Comparison of ENCODE assay signal across 9 cellular contexts in genomic region chr20:51768759-51769517, GRCh38. TPM values are rescaled to one million over a fixed set of nuclear protein-coding genes. Genes with fewer than 3 reads are reported as not detected.
DNase-seq lines count a peak whose midpoint lies in the region; ATAC-seq lines count a peak whose summit lies in the region.
"Had no signal": no experiment of that assay in that cellular context is flagged by ENCODE, and none has a peak within 500 bp of the region (broad histone marks: within the 10 kb centered on the region; RNA-seq: fewer than 3 reads in every experiment).

No MANE protein-coding gene starts in this region.

- H3K36me3 Mint-ChIP-seq in activated naive CD4-positive, alpha-beta T cell treated with anti-CD3 and anti-CD28 coated beads, Interleukin-2, amount 10 ng/mL, durations not matched to agents 7 days and 5 days, result no peaks in the 10 kb centered on the region
- H3K36me3 Mint-ChIP-seq in activated CD8-positive, alpha-beta T cell treated with anti-CD3 and anti-CD28 coated beads, Interleukin-2, amount 10 ng/mL, durations not matched to agents 7 days and 5 days (ENCODE audit: low read depth), result no peaks in the 10 kb centered on the region

- peak overlapping the region; percentile 24; the same call in 1 of the 2 replicates for H3K4me3 ChIP-seq in iPS-20b (ENCODE audit: low read length)

- no peak for ATAC-seq in activated CD8-positive, alpha-beta T cell treated with anti-CD3 and anti-CD28 coated beads, Interleukin-2, amount 10 ng/mL, durations not matched to agents 7 days and 5 days
- no peak for ATAC-seq in HG03565 (IDR thresholded peaks at IDR 0.05; ENCODE audit: unreplicated experiment)

- H3K4me3 Mint-ChIP-seq in activated naive CD4-positive, alpha-beta T cell treated with anti-CD3 and anti-CD28 coated beads, Interleukin-2, amount 10 ng/mL, durations not matched to agents 7 days and 5 days, result peak overlapping the region; percentile 19
- H3K4me3 Mint-ChIP-seq in activated CD8-positive, alpha-beta T cell treated with anti-CD3 and anti-CD28 coated beads, Interleukin-2, amount 10 ng/mL, durations not matched to agents 7 days and 5 days, result peak overlapping the region; percentile 20

- H3K27me3 Mint-ChIP-seq in activated naive CD4-positive, alpha-beta T cell treated with anti-CD3 and anti-CD28 coated beads, Interleukin-2, amount 10 ng/mL, durations not matched to agents 7 days and 5 days, result peaks cover 61% of the 10 kb centered on the region
- peaks cover 38% of the 10 kb centered on the region for H3K27me3 Mint-ChIP-seq in activated CD8-positive, alpha-beta T cell treated with anti-CD3 and anti-CD28 coated beads, Interleukin-2, amount 10 ng/mL, durations not matched to agents 7 days and 5 days (ENCODE audit: low read depth)

- no peaks in the 10 kb centered on the region for H3K4me1 ChIP-seq in iPS-20b (ENCODE audit: insufficient read depth, low read length)

- no peak overlapping the region for H3K27ac Mint-ChIP-seq in activated naive CD4-positive, alpha-beta T cell treated with anti-CD3 and anti-CD28 coated beads, Interleukin-2, amount 10 ng/mL, durations not matched to agents 7 days and 5 days
- H3K27ac Mint-ChIP-seq in activated CD8-positive, alpha-beta T cell treated with anti-CD3 and anti-CD28 coated beads, Interleukin-2, amount 10 ng/mL, durations not matched to agents 7 days and 5 days, result no peak overlapping the region

- H3K36me3 ChIP-seq in iPS-20b (ENCODE audit: insufficient read depth, low read depth, low read length), result no peaks in the 10 kb centered on the region; the same call in 1 of the 2 replicates

- H3K27me3 ChIP-seq in iPS-20b (ENCODE audit: insufficient read depth, low read length), result peaks cover 14% of the 10 kb centered on the region

- H3K9ac ChIP-seq in iPS-20b (ENCODE audit: low read depth, low read length), result no peak overlapping the region

- H3K4me1 Mint-ChIP-seq in activated naive CD4-positive, alpha-beta T cell treated with anti-CD3 and anti-CD28 coated beads, Interleukin-2, amount 10 ng/mL, durations not matched to agents 7 days and 5 days, result peaks cover 12% of the 10 kb centered on the region
- H3K4me1 Mint-ChIP-seq in activated CD8-positive, alpha-beta T cell treated with anti-CD3 and anti-CD28 coated beads, Interleukin-2, amount 10 ng/mL, durations not matched to agents 7 days and 5 days (ENCODE audit: low read depth), result peaks cover 7% of the 10 kb centered on the region

- POLR2A ChIA-PET in activated CD8-positive, alpha-beta T cell treated with anti-CD3 and anti-CD28 coated beads, Interleukin-2, amount 10 ng/mL, durations not matched to agents 7 days and 5 days (lab: Charles Lee), result no interaction called here

- H3K27ac ChIP-seq in iPS-20b (ENCODE audit: low read length) (no peak overlapping the region), temporal lobe (ENCODE audit: low read depth, low read length) (peak overlapping the region; percentile 10)

- DNase-seq in activated naive CD4-positive, alpha-beta T cell treated with anti-CD3 and anti-CD28 coated beads, Interleukin-2, amount 10 ng/mL, durations not matched to agents 7 days and 5 days, result no peak
- no peak for DNase-seq in activated naive CD4-positive, alpha-beta T cell (lab: John Stamatoyannopoulos, UW)
- DNase-seq in activated CD8-positive, alpha-beta T cell treated with anti-CD3 and anti-CD28 coated beads, Interleukin-2, amount 10 ng/mL, durations not matched to agents 7 days and 5 days, result no peak
- DNase-seq in NCI-H2227 (lab: John Stamatoyannopoulos, UW; ENCODE audit: unreplicated experiment) (no peak), amniotic stem cell (lab: John Stamatoyannopoulos, UW) (no peak)
- DNase-seq: DND-41 had no signal

- no peaks in the 10 kb centered on the region for H3K9me3 ChIP-seq in iPS-20b (ENCODE audit: insufficient read depth, low read depth, low read length)

- no peaks in the 10 kb centered on the region for H3K9me3 Mint-ChIP-seq in activated naive CD4-positive, alpha-beta T cell treated with anti-CD3 and anti-CD28 coated beads, Interleukin-2, amount 10 ng/mL, durations not matched to agents 7 days and 5 days
- no peaks in the 10 kb centered on the region for H3K9me3 Mint-ChIP-seq in activated CD8-positive, alpha-beta T cell treated with anti-CD3 and anti-CD28 coated beads, Interleukin-2, amount 10 ng/mL, durations not matched to agents 7 days and 5 days (ENCODE audit: insufficient read depth)

- CTCF ChIA-PET in activated naive CD4-positive, alpha-beta T cell treated with anti-CD3 and anti-CD28 coated beads, Interleukin-2, amount 10 ng/mL, durations not matched to agents 7 days and 5 days (lab: Charles Lee), result no interaction called here
- CTCF ChIA-PET in activated CD8-positive, alpha-beta T cell treated with anti-CD3 and anti-CD28 coated beads, Interleukin-2, amount 10 ng/mL, durations not matched to agents 7 days and 5 days (lab: Charles Lee), result no interaction called here

RNA-seq across cellular contexts. Expression of gene ATP9A, which starts 0.7 kb away (rescaled TPM):
- total RNA-seq in activated CD8-positive, alpha-beta T cell treated with anti-CD3 and anti-CD28 coated beads, Interleukin-2, amount 10 ng/mL, durations not matched to agents 7 days and 5 days, result under 1 TPM in 1 of 2 experiments, not detected in 1; 0.05 TPM
- 242 TPM for total RNA-seq in temporal lobe

RNA-seq across cellular contexts. Expression of gene SALL4, which starts 33.4 kb away (rescaled TPM):
- not detected for total RNA-seq in activated CD8-positive, alpha-beta T cell treated with anti-CD3 and anti-CD28 coated beads, Interleukin-2, amount 10 ng/mL, durations not matched to agents 7 days and 5 days
- total RNA-seq in temporal lobe, result 0.49 TPM

Comparison
In these comparisons a context has a peak if more than half of its experiments do, and no peak if none do; other contexts are left out.
1. RNA of gene ATP9A, which starts 0.7 kb away (total RNA-seq): 242 TPM in temporal lobe (single experiment); 0.05 TPM in activated CD8-positive, alpha-beta T cell treated with anti-CD3 and anti-CD28 coated beads, Interleukin-2, amount 10 ng/mL, durations not matched to agents 7 days and 5 days; every median in the first group is over 100 times any median in the second.